8 cellular contexts compared by ENCODE assay signal in genomic region chr4:157220026-157220881, GRCh38. TPM values are rescaled to one million over a fixed set of nuclear protein-coding genes. Genes with fewer than 3 reads are reported as not detected.
DNase-seq lines count a peak whose midpoint lies in the region; ATAC-seq and TF ChIP-seq lines count a peak whose summit lies in the region.

GRIA2 (plus strand) TSS chr4:157220728; CDS start chr4:157221043, 315 bp downstream.

- no peak within 1 kb of the TSS for H3K4me3 ChIP-seq in mucosa of descending colon

- no peak within 1 kb of the TSS for H3K27ac Mint-ChIP-seq in T-helper 2 cell treated with Interferon-gamma antibody and Interleukin-4, amounts not matched to agents 5 μg/mL and 100 μg/mL, for 36 hours

- peaks cover 23% of the 10 kb centered on the region for H3K27me3 Mint-ChIP-seq in T-helper 2 cell treated with Interferon-gamma antibody and Interleukin-4, amounts not matched to agents 5 μg/mL and 100 μg/mL, for 36 hours (ENCODE audit: low read depth)

- no peaks in the 10 kb centered on the region for H3K36me3 Mint-ChIP-seq in T-helper 2 cell treated with Interferon-gamma antibody and Interleukin-4, amounts not matched to agents 5 μg/mL and 100 μg/mL, for 36 hours (ENCODE audit: low read depth)

- intact Hi-C loops in mucosa of descending colon (cut with DNase I, micrococcal nuclease), result no loop called here

- in situ Hi-C loops in SK-MEL-5 (cut with HindIII; ENCODE audit: low pct_unique_long_range_greater_than_20kb, low sequenced_read_pairs), result no loop called here

- DNase-seq in DMS53 (lab: John Stamatoyannopoulos, UW) (peak; percentile 83), SK-MEL-5 (ENCODE audit: low read depth, low spot score) (peak; percentile 28), erythroblast (lab: John Stamatoyannopoulos, UW) (peak; percentile 49 to 61), mucosa of descending colon (peak in 2 of 3 donors; percentile 36 to 37)
- DNase-seq in effector CD8-positive, alpha-beta T cell (lab: John Stamatoyannopoulos, UW), result no peak
- no peak for DNase-seq in T-helper 2 cell treated with Interferon-gamma antibody and Interleukin-4, amounts not matched to agents 5 μg/mL and 100 μg/mL, for 36 hours (ENCODE audit: low spot score)

- H3K9me3 Mint-ChIP-seq in T-helper 2 cell treated with Interferon-gamma antibody and Interleukin-4, amounts not matched to agents 5 μg/mL and 100 μg/mL, for 36 hours, result no peaks in the 10 kb centered on the region

- H3K4me1 ChIP-seq in mucosa of descending colon (ENCODE audit: low read depth), result no peaks in the 10 kb centered on the region

- no peaks in the 10 kb centered on the region for H3K9me3 ChIP-seq in mucosa of descending colon

- ATAC-seq in HG03460 (IDR thresholded peaks at IDR 0.05; ENCODE audit: unreplicated experiment), result peak; percentile 52
- peak; percentile 54 for ATAC-seq in mucosa of descending colon
- no peak for ATAC-seq in HG02840 (IDR thresholded peaks at IDR 0.05; ENCODE audit: low FRiP score, unreplicated experiment)

- no peaks in the 10 kb centered on the region for H3K4me1 Mint-ChIP-seq in T-helper 2 cell treated with Interferon-gamma antibody and Interleukin-4, amounts not matched to agents 5 μg/mL and 100 μg/mL, for 36 hours (ENCODE audit: low read depth)

- no peak for TF ChIP-seq POLR2A in erythroblast (IDR thresholded peaks at IDR 0.05; ENCODE audit: low read length)

- no peak for TF ChIP-seq CTCF in mucosa of descending colon (IDR thresholded peaks at IDR 0.05)

- no peaks in the 10 kb centered on the region for H3K36me3 ChIP-seq in mucosa of descending colon (ENCODE audit: low read depth)

- H3K4me3 Mint-ChIP-seq in T-helper 2 cell treated with Interferon-gamma antibody and Interleukin-4, amounts not matched to agents 5 μg/mL and 100 μg/mL, for 36 hours, result no peak within 1 kb of the TSS

RNA-seq across cellular contexts. Expression of gene GRIA2, which starts in this region (rescaled TPM):
- total RNA-seq in SK-MEL-5 (2014; rRNA removed; shearing (Covaris generic)), result 0.24 and 0.29 TPM in 2 replicates
- 0.14 and 0.29 TPM in 2 replicates for polyA plus RNA-seq in SK-MEL-5 (2015; cell fraction: cytosol; rRNA removed)
- 3.5 and 7.2 TPM in 2 replicates for polyA plus RNA-seq in SK-MEL-5 (2015; cell fraction: nucleus; rRNA removed)
- 1 to 10 TPM in 1 of 3 donors, under 1 TPM in 1, not detected in 1; 0.36 to 1.7 TPM for total RNA-seq in mucosa of descending colon

Comparison
In these comparisons a context has a peak if more than half of its experiments do, and no peak if none do; other contexts are left out.
1. DNase-seq: peak in DMS53 (single experiment), SK-MEL-5 (single experiment), erythroblast (2 of 2) and mucosa of descending colon (2 of 3); none in effector CD8-positive, alpha-beta T cell (single experiment) and T-helper 2 cell treated with Interferon-gamma antibody and Interleukin-4, amounts not matched to agents 5 μg/mL and 100 μg/mL, for 36 hours (single experiment).